Comparison of ENCODE assay signal across 35 cellular contexts in the genomic region with DNA sequence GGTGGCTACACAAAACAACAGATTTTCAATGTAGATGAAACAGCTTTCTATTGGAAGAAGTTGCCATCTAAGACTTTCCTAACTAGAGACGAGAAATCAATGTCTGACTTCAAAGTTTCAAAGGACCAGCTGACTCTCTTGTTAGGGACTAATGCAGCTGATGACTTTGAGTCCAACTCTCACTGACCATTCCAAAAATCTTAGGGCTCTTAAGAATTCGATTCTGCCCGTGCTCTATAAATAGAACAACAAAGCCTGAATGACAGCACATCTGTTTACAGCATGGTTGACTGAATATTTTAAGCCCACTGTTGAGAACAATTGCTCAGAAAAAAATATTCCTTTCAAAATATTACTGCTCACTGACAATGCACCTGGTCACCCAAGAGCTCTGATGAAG.
"Had no signal": no experiment of that assay in that cellular context is flagged by ENCODE, and none has a peak within 500 bp of the region (broad histone marks: within the 10 kb centered on the region; RNA-seq: fewer than 3 reads in every experiment).

No MANE protein-coding gene starts in this region.

- H3K36me3 ChIP-seq: MG63 had no signal

- H3K4me3 ChIP-seq: MG63 had no signal

- H3K9ac ChIP-seq: KMS-11 had no signal

- H3K27ac ChIP-seq: KMS-11 had no signal

- H3K9me3 ChIP-seq: MG63 had no signal

- H3K4me2 ChIP-seq: KMS-11 had no signal

- DNase-seq: Karpas-422, Kasumi-1, MG63, MM.1S, MV-4-11, NCI-H1048, NCI-H1092, NCI-H1092 treated with DMSO at 0.1 percent for 48 hours, NCI-H1105, NCI-H1105 treated with DMSO at 0.1 percent for 48 hours, NCI-H1417, NCI-H1417 treated with DMSO at 0.1 percent for 48 hours, NCI-H1436, NCI-H1436 treated with DMSO at 0.1 percent for 48 hours, NCI-H146, NCI-H1694, NCI-H1694 treated with DMSO at 0.1 percent for 48 hours, NCI-H187, NCI-H187 treated with DMSO at 0.1 percent for 48 hours, NCI-H1930, NCI-H2029, NCI-H2029 treated with DMSO at 0.1 percent for 48 hours, NCI-H2081, NCI-H2081 treated with DMSO at 0.1 percent for 48 hours, NCI-H2107, NCI-H2171, NCI-H2171 treated with DMSO at 0.1 percent for 48 hours, NCI-H2227 treated with DMSO at 0.1 percent for 48 hours, NCI-H226, NCI-H345, NCI-H446, NCI-H446 treated with DMSO at 0.1 percent for 48 hours, NCI-H510A, NCI-H510A treated with DMSO at 0.1 percent for 48 hours had no signal
